Comparison of ENCODE assay signal across 17 cellular contexts in genomic region chr10:107576746-107577145, GRCh38.
DNase-seq lines count a peak whose midpoint lies in the region; ATAC-seq and TF ChIP-seq lines count a peak whose summit lies in the region.
"Had no signal": no experiment of that assay in that cellular context is flagged by ENCODE, and none has a peak within 500 bp of the region (broad histone marks: within the 10 kb centered on the region; RNA-seq: fewer than 3 reads in every experiment).

No MANE protein-coding gene starts in this region.

- TF ChIP-seq CTCF in heart left ventricle (IDR thresholded peaks at IDR 0.05) (no peak), right atrium auricular region (IDR thresholded peaks at IDR 0.05) (no peak), tibial nerve (IDR thresholded peaks at IDR 0.05) (no peak)

- WGBS in heart left ventricle, 4 donors, result 25 to 38% (median 29%) methylated on average over 2 of the region's 2 CpGs
- 30 to 54% methylated on average over 2 of the region's 2 CpGs for WGBS in tibial nerve, 2 donors

- H3K4me1 ChIP-seq in heart left ventricle (no peaks in the 10 kb centered on the region), right atrium auricular region (peaks cover 0 to 6% of the 10 kb centered on the region in 2 donors), tibial nerve (no peaks in the 10 kb centered on the region)
- H3K4me1 ChIP-seq: parathyroid adenoma had no signal

- H3K27ac ChIP-seq in heart left ventricle (no peak overlapping the region), right atrium auricular region (peak overlapping the region in 1 of 2 donors; percentile 2), tibial nerve (no peak overlapping the region)
- H3K27ac ChIP-seq: HL-60, parathyroid adenoma, PC-9 had no signal

- TF ChIP-seq EP300 in tibial nerve (IDR thresholded peaks at IDR 0.05), result no peak

- no peaks in the 10 kb centered on the region for H3K27me3 ChIP-seq in heart left ventricle
- no peaks in the 10 kb centered on the region for H3K27me3 ChIP-seq in right atrium auricular region
- no peaks in the 10 kb centered on the region for H3K27me3 ChIP-seq in tibial nerve

- DNase-seq in heart left ventricle, result peak in 3 of 5 donors; percentile 15 to 43 (median 26)
- DNase-seq in right atrium auricular region (ENCODE audit: low spot score), result no peak
- DNase-seq in astrocyte of the hippocampus (ENCODE audit: low read depth, low spot score), result peak; percentile 37
- DNase-seq in left lobe of liver (ENCODE audit: low spot score), result peak; percentile 52
- no peak for DNase-seq in tibial nerve (ENCODE audit: low spot score in 2 of 2)
- no peak for DNase-seq in stimulated activated naive CD4-positive, alpha-beta T cell treated with Interleukin-2 at 50 U/mL for 16 hours (lab: John Stamatoyannopoulos, UW)
- DNase-seq in OCI-M1 (lab: John Stamatoyannopoulos, UW), result no peak
- no peak for DNase-seq in MV-4-11 (lab: John Stamatoyannopoulos, UW)
- DNase-seq: activated CD4-positive, CD25-positive, alpha-beta regulatory T cell; CD8-positive, alpha-beta memory T cell; KBM-7; NCI-H1436 treated with DMSO at 0.1 percent for 48 hours; PC-9; stimulated activated CD4-positive, alpha-beta T cell treated with anti-CD3 and anti-CD28 coated beads, Interleukin-15, amount 100 ng/mL, for 24 hours had no signal

- ATAC-seq in heart left ventricle, result peak in 3 of 4 donors; percentile 55 to 67 (median 66)
- peak; percentile 85 for ATAC-seq in left lobe of liver
- ATAC-seq: mucosa of descending colon had no signal

- H3K9me3 ChIP-seq in heart left ventricle (no peaks in the 10 kb centered on the region), right atrium auricular region (no peaks in the 10 kb centered on the region), tibial nerve (no peaks in the 10 kb centered on the region)
- H3K9me3 ChIP-seq: mucosa of descending colon had no signal

- intact Hi-C loops in heart left ventricle (cut with DNase I), result no loop called here

- H3K4me3 ChIP-seq in heart left ventricle (no peak overlapping the region), right atrium auricular region (no peak overlapping the region), tibial nerve (no peak overlapping the region)
- H3K4me3 ChIP-seq: mucosa of descending colon, PC-9 had no signal

- H3K36me3 ChIP-seq in heart left ventricle (no peaks in the 10 kb centered on the region), right atrium auricular region (no peaks in the 10 kb centered on the region), tibial nerve (no peaks in the 10 kb centered on the region)

- TF ChIP-seq POLR2A in heart left ventricle (IDR thresholded peaks at IDR 0.05) (no peak), tibial nerve (IDR thresholded peaks at IDR 0.05) (no peak)

Comparison
In these comparisons a context has a peak if more than half of its experiments do, and no peak if none do; other contexts are left out.
1. DNase-seq: peak in heart left ventricle (3 of 5), astrocyte of the hippocampus (single experiment) and left lobe of liver (single experiment); none in right atrium auricular region (single experiment), tibial nerve (0 of 2), stimulated activated naive CD4-positive, alpha-beta T cell treated with Interleukin-2 at 50 U/mL for 16 hours (single experiment), OCI-M1 (single experiment) and MV-4-11 (single experiment).